In genomic region chr1:87226341-87226760, GRCh38 we compare ENCODE assay signal across 9 cellular contexts.
DNase-seq lines count a peak whose midpoint lies in the region; ATAC-seq and TF ChIP-seq lines count a peak whose summit lies in the region.
"Had no signal": no experiment of that assay in that cellular context is flagged by ENCODE, and none has a peak within 500 bp of the region (broad histone marks: within the 10 kb centered on the region; RNA-seq: fewer than 3 reads in every experiment).

No MANE protein-coding gene starts in this region.

- no peak overlapping the region for H2BK20ac ChIP-seq in H9 (ENCODE audit: low read depth, low read length, poor library complexity, severe bottlenecking)

- H3K4ac ChIP-seq in H9 (ENCODE audit: low read depth, low read length), result no peak overlapping the region

- H3K4me3 ChIP-seq in fibroblast of the aortic adventitia (ENCODE audit: low read depth, low read length), result peak overlapping the region; percentile 19

- DNase-seq in 8988T (peak; percentile 29), H9 (peak; percentile 47), RWPE1 (ENCODE audit: low spot score) (peak; percentile 88), fibroblast of the aortic adventitia (ENCODE audit: low read depth) (peak; percentile 99), pons (ENCODE audit: low spot score) (peak; percentile 17), T-helper 17 cell (no peak), NCI-H345 (lab: John Stamatoyannopoulos, UW) (no peak)
- DNase-seq in activated CD4-positive, alpha-beta memory T cell treated with anti-CD3 and anti-CD28 coated beads, Interleukin-2, amount 10 ng/mL, durations not matched to agents 7 days and 5 days, result no peak
- DNase-seq: CD4-positive, CD25-positive, alpha-beta regulatory T cell had no signal

- H2BK15ac ChIP-seq in H9 (ENCODE audit: low read depth, low read length), result no peak overlapping the region

- H3K27me3 ChIP-seq in H9 (ENCODE audit: insufficient read depth, low read length), result no peaks in the 10 kb centered on the region

- no peak overlapping the region for H3K4me2 ChIP-seq in H9 (ENCODE audit: insufficient read depth, insufficient read length, low read length)

- H3K27me3 Mint-ChIP-seq in H9 (ENCODE audit: low read depth) (no peaks in the 10 kb centered on the region), T-helper 17 cell (peaks cover 10% of the 10 kb centered on the region)
- no peaks in the 10 kb centered on the region for H3K27me3 Mint-ChIP-seq in activated CD4-positive, alpha-beta memory T cell treated with anti-CD3 and anti-CD28 coated beads, Interleukin-2, amount 10 ng/mL, durations not matched to agents 7 days and 5 days
- H3K27me3 Mint-ChIP-seq: CD4-positive, CD25-positive, alpha-beta regulatory T cell had no signal

- POLR2A ChIA-PET in RWPE1 (lab: Yijun Ruan, JAX; ENCODE audit: low non-redundant PET), result no interaction called here
- POLR2A ChIA-PET in activated CD4-positive, alpha-beta memory T cell treated with anti-CD3 and anti-CD28 coated beads, Interleukin-2, amount 10 ng/mL, durations not matched to agents 7 days and 5 days (lab: Charles Lee), result no interaction called here

- H3K9ac ChIP-seq in H9 (ENCODE audit: extremely low read depth, insufficient read length, low read length), result no peak overlapping the region

- no CpG with 5 or more reads among the region's 8 CpGs for WGBS in H9 (ENCODE audit: extremely low coverage, insufficient read length, low lambda C conversion rate)

- no peak overlapping the region for H3K23ac ChIP-seq in H9 (ENCODE audit: insufficient read length, low read depth, low read length)

- no peaks in the 10 kb centered on the region for H3K23me2 ChIP-seq in H9 (ENCODE audit: insufficient read length, low read depth, low read length, poor library complexity, severe bottlenecking)

- no peak overlapping the region for H2AK5ac ChIP-seq in H9 (ENCODE audit: insufficient read length, low read length)

- H3K9me3 ChIP-seq in H9 (ENCODE audit: control insufficient read depth, low read depth, low read length) (no peaks in the 10 kb centered on the region), T-helper 17 cell (ENCODE audit: control insufficient read depth, low read length, poor library complexity, severe bottlenecking) (no peaks in the 10 kb centered on the region)

- no peak overlapping the region for H2AFZ ChIP-seq in H9 (ENCODE audit: low read length)

- no peak overlapping the region for H4K5ac ChIP-seq in H9 (ENCODE audit: insufficient read length, low read depth, low read length)

- no peak overlapping the region for H4K8ac ChIP-seq in H9 (replicated peaks; ENCODE audit: insufficient read length, low read depth, low read length)

- H3K9me3 Mint-ChIP-seq in H9, result peaks cover 0 to 2% of the 10 kb centered on the region in 2 experiments; a peak in 2 of 5 replicates
- H3K9me3 Mint-ChIP-seq in activated CD4-positive, alpha-beta memory T cell treated with anti-CD3 and anti-CD28 coated beads, Interleukin-2, amount 10 ng/mL, durations not matched to agents 7 days and 5 days, result no peaks in the 10 kb centered on the region

- 0 out of 7 replicates have a peak, but pooled peaks cover 0 to 5% (median 0%) of the 10 kb centered on the region in 3 experiments for H3K36me3 Mint-ChIP-seq in H9 (ENCODE audit: insufficient read depth in 1 of 3, low read depth in 3 of 3)
- peaks cover 2% of the 10 kb centered on the region for H3K36me3 Mint-ChIP-seq in T-helper 17 cell (ENCODE audit: low read depth)
- H3K36me3 Mint-ChIP-seq in activated CD4-positive, alpha-beta memory T cell treated with anti-CD3 and anti-CD28 coated beads, Interleukin-2, amount 10 ng/mL, durations not matched to agents 7 days and 5 days (ENCODE audit: low read depth), result no peaks in the 10 kb centered on the region
- H3K36me3 Mint-ChIP-seq: CD4-positive, CD25-positive, alpha-beta regulatory T cell had no signal

- H3K4me1 Mint-ChIP-seq in H9 (peaks cover 11 to 14% of the 10 kb centered on the region in 2 experiments), T-helper 17 cell (no peaks in the 10 kb centered on the region)
- H3K4me1 Mint-ChIP-seq in activated CD4-positive, alpha-beta memory T cell treated with anti-CD3 and anti-CD28 coated beads, Interleukin-2, amount 10 ng/mL, durations not matched to agents 7 days and 5 days, result no peaks in the 10 kb centered on the region
- H3K4me1 Mint-ChIP-seq: CD4-positive, CD25-positive, alpha-beta regulatory T cell had no signal

- H2BK120ac ChIP-seq in H9 (ENCODE audit: low read depth, low read length, poor library complexity, severe bottlenecking), result no peak overlapping the region

- no peaks in the 10 kb centered on the region for H4K20me1 ChIP-seq in H9 (ENCODE audit: control insufficient read depth, insufficient read depth, insufficient read length)

- no peak overlapping the region for H3K56ac ChIP-seq in H9 (ENCODE audit: insufficient read length, low read depth, low read length)

- H3K18ac ChIP-seq in H9 (ENCODE audit: insufficient read length, low read depth, low read length), result peak overlapping the region; percentile 53

- no peak overlapping the region for H3K27ac ChIP-seq in H9 (ENCODE audit: insufficient read length, low read depth, low read length)
- H3K27ac ChIP-seq in RWPE1, result peak overlapping the region; percentile 78

- no peak overlapping the region for H2BK5ac ChIP-seq in H9 (ENCODE audit: insufficient read length, low read length)

- H3K14ac ChIP-seq in H9 (ENCODE audit: insufficient read depth, low read length), result peak overlapping the region; percentile 44; the same call in 1 of the 2 replicates

- ATAC-seq in T-helper 17 cell, result no peak

- CTCF ChIA-PET in RWPE1 (lab: Yijun Ruan, JAX), result no interaction called here
- CTCF ChIA-PET in activated CD4-positive, alpha-beta memory T cell treated with anti-CD3 and anti-CD28 coated beads, Interleukin-2, amount 10 ng/mL, durations not matched to agents 7 days and 5 days (lab: Charles Lee), result no interaction called here

- H3K27ac Mint-ChIP-seq in H9 (peak overlapping the region; percentile 27 to 87 (median 61); a peak in 5 of 7 replicates), T-helper 17 cell (no peak overlapping the region)
- no peak overlapping the region for H3K27ac Mint-ChIP-seq in activated CD4-positive, alpha-beta memory T cell treated with anti-CD3 and anti-CD28 coated beads, Interleukin-2, amount 10 ng/mL, durations not matched to agents 7 days and 5 days

- TF ChIP-seq CTCF in H9 (conservative IDR thresholded peaks at IDR 0.05), result no peak
- no peak for TF ChIP-seq CTCF in RWPE1 (conservative IDR thresholded peaks at IDR 0.05; ENCODE audit: low read depth)
- TF ChIP-seq CTCF in fibroblast of the aortic adventitia (IDR thresholded peaks at IDR 0.05; ENCODE audit: insufficient read depth, low read length), result no peak

- no peak overlapping the region for H4K91ac ChIP-seq in H9 (ENCODE audit: insufficient read length, low read depth, low read length)

- H3K4me1 ChIP-seq in H9 (ENCODE audit: insufficient read depth, low read length), result peaks cover 3% of the 10 kb centered on the region; the same call in 1 of the 2 replicates

- no peak overlapping the region for H2BK12ac ChIP-seq in H9 (ENCODE audit: insufficient read length, low read depth, low read length)

- H3T11ph ChIP-seq in H9 (ENCODE audit: low read length), result no peak overlapping the region

- H3K79me2 ChIP-seq in H9 (ENCODE audit: insufficient read depth, low read length), result no peaks in the 10 kb centered on the region

- no peaks in the 10 kb centered on the region for H3K79me1 ChIP-seq in H9 (ENCODE audit: insufficient read depth, low read depth, low read length, poor library complexity, severe bottlenecking)

- H3K4me3 Mint-ChIP-seq in H9 (no peak overlapping the region), T-helper 17 cell (no peak overlapping the region)
- no peak overlapping the region for H3K4me3 Mint-ChIP-seq in activated CD4-positive, alpha-beta memory T cell treated with anti-CD3 and anti-CD28 coated beads, Interleukin-2, amount 10 ng/mL, durations not matched to agents 7 days and 5 days
- H3K4me3 Mint-ChIP-seq: CD4-positive, CD25-positive, alpha-beta regulatory T cell had no signal

Comparison
In these comparisons a context has a peak if more than half of its experiments do, and no peak if none do; other contexts are left out.
1. DNase-seq: peak in 8988T (single experiment), H9 (single experiment), RWPE1 (single experiment), fibroblast of the aortic adventitia (single experiment) and pons (single experiment); none in T-helper 17 cell (0 of 3), activated CD4-positive, alpha-beta memory T cell treated with anti-CD3 and anti-CD28 coated beads, Interleukin-2, amount 10 ng/mL, durations not matched to agents 7 days and 5 days (single experiment) and NCI-H345 (single experiment).
2. H3K27ac Mint-ChIP-seq: peak in H9 (3 of 3); none in T-helper 17 cell (single experiment) and activated CD4-positive, alpha-beta memory T cell treated with anti-CD3 and anti-CD28 coated beads, Interleukin-2, amount 10 ng/mL, durations not matched to agents 7 days and 5 days (single experiment).